In genomic region chr18:35019929-35020328, GRCh38 we compare ENCODE assay signal across 20 cellular contexts. TPM values are rescaled to one million over a fixed set of nuclear protein-coding genes. Genes with fewer than 3 reads are reported as not detected.
DNase-seq lines count a peak whose midpoint lies in the region; ATAC-seq and TF ChIP-seq lines count a peak whose summit lies in the region.
"Had no signal": no experiment of that assay in that cellular context is flagged by ENCODE, and none has a peak within 500 bp of the region (broad histone marks: within the 10 kb centered on the region; RNA-seq: fewer than 3 reads in every experiment).

No MANE protein-coding gene starts in this region.

- DNase-seq in HFFc6 (peak; percentile 52), amniotic epithelial cell (ENCODE audit: low read depth) (peak; percentile 79), iris pigment epithelial cell (ENCODE audit: low read depth) (peak; percentile 49), skeletal muscle cell (ENCODE audit: low read depth) (peak; percentile 18), GM13976 (ENCODE audit: low spot score) (no peak)
- DNase-seq in activated CD8-positive, alpha-beta T cell treated with anti-CD3 and anti-CD28 coated beads, Interleukin-2, amount 10 ng/mL, durations not matched to agents 7 days and 5 days = no peak
- DNase-seq: Calu3; CD8-positive, alpha-beta memory T cell; EL; HCEC 1CT; MV-4-11; NCI-H1694; NCI-H2081; NCI-H2171 treated with DMSO at 0.1 percent for 48 hours; NCI-H446; NCI-H526 treated with DMSO at 0.1 percent for 48 hours had no signal

- no peaks in the 10 kb centered on the region for H3K27me3 Mint-ChIP-seq in HFFc6 (ENCODE audit: insufficient read depth)
- H3K27me3 Mint-ChIP-seq in activated CD8-positive, alpha-beta T cell treated with anti-CD3 and anti-CD28 coated beads, Interleukin-2, amount 10 ng/mL, durations not matched to agents 7 days and 5 days (ENCODE audit: low read depth) = peaks cover 11% of the 10 kb centered on the region

- no peak overlapping the region for H3K4me3 Mint-ChIP-seq in HFFc6
- H3K4me3 Mint-ChIP-seq in activated CD8-positive, alpha-beta T cell treated with anti-CD3 and anti-CD28 coated beads, Interleukin-2, amount 10 ng/mL, durations not matched to agents 7 days and 5 days = no peak overlapping the region
- H3K4me3 Mint-ChIP-seq: CD8-positive, alpha-beta memory T cell; GM23338 had no signal

- TF ChIP-seq CTCF in HFFc6 (IDR thresholded peaks at IDR 0.05) (no peak), GM13976 (IDR thresholded peaks at IDR 0.05; ENCODE audit: borderline replicate concordance, control extremely low read depth, extremely low read depth, insufficient read depth, missing control alignments) (no peak)

- peaks cover 25% of the 10 kb centered on the region for H3K4me1 Mint-ChIP-seq in HFFc6 (ENCODE audit: low read depth)
- no peaks in the 10 kb centered on the region for H3K4me1 Mint-ChIP-seq in activated CD8-positive, alpha-beta T cell treated with anti-CD3 and anti-CD28 coated beads, Interleukin-2, amount 10 ng/mL, durations not matched to agents 7 days and 5 days (ENCODE audit: low read depth)
- H3K4me1 Mint-ChIP-seq: CD8-positive, alpha-beta memory T cell had no signal

- H3K4me3 ChIP-seq in skeletal muscle cell (ENCODE audit: low read depth, low read length) = no peak overlapping the region
- H3K4me3 ChIP-seq: GM23338, SJSA1 had no signal

- in situ Hi-C loops in GM13976 (cut with MboI; ENCODE audit: low sequenced_read_pairs, unreplicated experiment) = no loop called here

- CTCF ChIA-PET in activated CD8-positive, alpha-beta T cell treated with anti-CD3 and anti-CD28 coated beads, Interleukin-2, amount 10 ng/mL, durations not matched to agents 7 days and 5 days (lab: Charles Lee) = interaction anchor here (1.0 to 1.4 kb wide), 2 partner anchors 9 to 124 kb away, joined by 3 read pairs; no protein-coding TSS in a partner anchor

- POLR2A ChIA-PET in activated CD8-positive, alpha-beta T cell treated with anti-CD3 and anti-CD28 coated beads, Interleukin-2, amount 10 ng/mL, durations not matched to agents 7 days and 5 days (lab: Charles Lee) = no interaction called here

- ATAC-seq in activated CD8-positive, alpha-beta T cell treated with anti-CD3 and anti-CD28 coated beads, Interleukin-2, amount 10 ng/mL, durations not matched to agents 7 days and 5 days = no peak
- no peak for ATAC-seq in HG03097 (IDR thresholded peaks at IDR 0.05; ENCODE audit: low FRiP score, unreplicated experiment)
- ATAC-seq: GM23338, Right ventricle myocardium inferior had no signal

- peak overlapping the region; percentile 22; the same call in 1 of the 2 replicates for H3K27ac Mint-ChIP-seq in HFFc6
- no peak overlapping the region for H3K27ac Mint-ChIP-seq in activated CD8-positive, alpha-beta T cell treated with anti-CD3 and anti-CD28 coated beads, Interleukin-2, amount 10 ng/mL, durations not matched to agents 7 days and 5 days
- H3K27ac Mint-ChIP-seq: CD8-positive, alpha-beta memory T cell; GM23338 had no signal

- H3K36me3 Mint-ChIP-seq in HFFc6 (ENCODE audit: low read depth) = no peaks in the 10 kb centered on the region
- no peaks in the 10 kb centered on the region for H3K36me3 Mint-ChIP-seq in activated CD8-positive, alpha-beta T cell treated with anti-CD3 and anti-CD28 coated beads, Interleukin-2, amount 10 ng/mL, durations not matched to agents 7 days and 5 days (ENCODE audit: low read depth)
- H3K36me3 Mint-ChIP-seq: CD8-positive, alpha-beta memory T cell had no signal

- H3K9me3 Mint-ChIP-seq in HFFc6 = no peaks in the 10 kb centered on the region
- no peaks in the 10 kb centered on the region for H3K9me3 Mint-ChIP-seq in activated CD8-positive, alpha-beta T cell treated with anti-CD3 and anti-CD28 coated beads, Interleukin-2, amount 10 ng/mL, durations not matched to agents 7 days and 5 days (ENCODE audit: insufficient read depth)
- H3K9me3 Mint-ChIP-seq: CD8-positive, alpha-beta memory T cell; GM23338 had no signal

RNA-seq across cellular contexts. Expression of gene MAPRE2, which starts 21.3 kb away (rescaled TPM):
- 10 to 100 TPM; 22.4 to 39.1 (median 24.4) TPM for total RNA-seq in HFFc6 (2021; fragmentation: NEBNext Ultra II Directional; extraction: Animal tissue kit (Norgen Biotek cat#: 25700))
- 10 to 100 TPM; 49.0 to 53.6 TPM for total RNA-seq in activated CD8-positive, alpha-beta T cell treated with anti-CD3 and anti-CD28 coated beads, Interleukin-2, amount 10 ng/mL, durations not matched to agents 7 days and 5 days

Comparison
In these comparisons a context has a peak if more than half of its experiments do, and no peak if none do; other contexts are left out.
1. DNase-seq: peak in HFFc6 (single experiment), amniotic epithelial cell (single experiment), iris pigment epithelial cell (single experiment) and skeletal muscle cell (single experiment); none in GM13976 (single experiment) and activated CD8-positive, alpha-beta T cell treated with anti-CD3 and anti-CD28 coated beads, Interleukin-2, amount 10 ng/mL, durations not matched to agents 7 days and 5 days (single experiment).